19 cellular contexts compared by ENCODE assay signal in genomic region chr12:117321572-117321971, GRCh38. TPM values are rescaled to one million over a fixed set of nuclear protein-coding genes. Genes with fewer than 3 reads are reported as not detected.
A peak's percentile ranks its signal among the peaks of the same experiment; 100 is the strongest.
DNase-seq lines count a peak whose midpoint lies in the region; ATAC-seq and TF ChIP-seq lines count a peak whose summit lies in the region.
"Had no signal": no experiment of that assay in that cellular context is flagged by ENCODE, and none has a peak within 500 bp of the region (broad histone marks: within the 10 kb centered on the region; RNA-seq: fewer than 3 reads in every experiment).

No MANE protein-coding gene starts in this region.

- ATAC-seq in GM19455 (IDR thresholded peaks at IDR 0.05; ENCODE audit: unreplicated experiment) (no peak), GM19351 (IDR thresholded peaks at IDR 0.05; ENCODE audit: unreplicated experiment) (no peak)
- ATAC-seq: GM12878, SK-N-SH treated with all-trans-retinoic acid at 6 μM for 48 hours, T-cell had no signal

- DNase-seq in AG10803 (ENCODE audit: low read depth): peak; percentile 15
- peak; percentile 10 for DNase-seq in HT-29 (ENCODE audit: low spot score)
- peak; percentile 50 for DNase-seq in RKO (ENCODE audit: low spot score)
- peak; percentile 7 for DNase-seq in fibroblast of mammary gland (ENCODE audit: low read depth)
- no peak for DNase-seq in NCI-H2227 (lab: John Stamatoyannopoulos, UW; ENCODE audit: unreplicated experiment)
- no peak for DNase-seq in anterior cingulate cortex (lab: John Stamatoyannopoulos, UW)
- DNase-seq: BE2C, DMS79, NCI-H1048, NCI-H1436, NCI-H187 treated with DMSO at 0.1 percent for 48 hours, NCI-H226, NCI-H774, T-cell had no signal

- H3K4me3 ChIP-seq in AG10803 (ENCODE audit: low read length) (no peak overlapping the region), fibroblast of mammary gland (ENCODE audit: control insufficient read depth, low read depth, low read length) (no peak overlapping the region)
- H3K4me3 ChIP-seq: A549, GM12878 had no signal

- TF ChIP-seq CTCF in AG10803 (conservative IDR thresholded peaks at IDR 0.05; ENCODE audit: low read length) (no peak), fibroblast of mammary gland (conservative IDR thresholded peaks at IDR 0.05; ENCODE audit: control insufficient read depth, insufficient read depth, low read depth, low read length) (no peak)

RNA-seq across cellular contexts. Expression of gene NOS1, which starts 39.9 kb away (rescaled TPM):
- not detected in 2 replicates for total RNA-seq in HT-29 (2014; rRNA removed; shearing (Covaris generic))
- total RNA-seq: GM12878 had no signal

Comparison
In these comparisons a context has a peak if more than half of its experiments do, and no peak if none do; other contexts are left out.
1. DNase-seq: peak in AG10803 (single experiment), HT-29 (single experiment), RKO (single experiment) and fibroblast of mammary gland (single experiment); none in NCI-H2227 (single experiment) and anterior cingulate cortex (0 of 58).